8 cellular contexts compared by ENCODE assay signal in the genomic region with DNA sequence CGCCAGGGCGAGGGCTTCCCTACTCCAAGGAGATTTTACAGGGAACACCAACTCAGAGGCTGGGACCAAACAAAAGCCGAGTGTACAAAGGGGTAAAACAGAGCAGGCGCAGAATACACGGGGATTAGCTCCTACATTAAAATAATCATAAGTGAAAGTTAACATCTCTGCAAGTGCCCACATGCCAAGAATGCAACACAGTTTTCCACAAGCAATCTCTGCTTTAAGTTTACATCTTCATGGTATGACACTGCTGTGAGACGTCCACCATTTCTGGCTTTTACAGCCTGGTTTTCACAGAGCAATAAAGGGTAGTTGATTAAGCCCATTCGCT. TPM values are rescaled to one million over a fixed set of nuclear protein-coding genes. Genes with fewer than 3 reads are reported as not detected.
DNase-seq lines count a peak whose midpoint lies in the region; ATAC-seq, FAIRE-seq and TF ChIP-seq lines count a peak whose summit lies in the region.
"Had no signal": no experiment of that assay in that cellular context is flagged by ENCODE, and none has a peak within 500 bp of the region (broad histone marks: within the 10 kb centered on the region; RNA-seq: fewer than 3 reads in every experiment).

No MANE protein-coding gene starts in this region.

- peak; percentile 13 for ATAC-seq in HG03432 (IDR thresholded peaks at IDR 0.05; ENCODE audit: unreplicated experiment)
- ATAC-seq in HepG2 = no peak
- ATAC-seq in thoracic aorta (ENCODE audit: insufficient number of reproducible peaks, low FRiP score, low read depth) = no peak
- ATAC-seq in HG02884 (IDR thresholded peaks at IDR 0.05; ENCODE audit: unreplicated experiment) = no peak

- peak overlapping the region; percentile 82 for H3K4me3 Mint-ChIP-seq in MCF 10A (ENCODE audit: unreplicated experiment)

- TF ChIP-seq RAD21 in HepG2 (CRISPR knock-in tag; IDR thresholded peaks at IDR 0.05) = no peak

- H3K27me3 ChIP-seq in HepG2 (ENCODE audit: control insufficient read depth in 1 of 2, insufficient read depth in 2 of 2, low read length in 2 of 2) (peaks cover 1 to 15% of the 10 kb centered on the region in 2 experiments), thoracic aorta (replicated peaks; ENCODE audit: insufficient read depth) (no peaks in the 10 kb centered on the region)

- no peaks in the 10 kb centered on the region for H3K79me2 ChIP-seq in HepG2 (ENCODE audit: insufficient read depth, low read length)

- peaks cover 5% of the 10 kb centered on the region for H3K36me3 Mint-ChIP-seq in MCF 10A (ENCODE audit: insufficient read depth, unreplicated experiment)

- H3K36me3 ChIP-seq in HepG2 (replicated peaks in 1 of 2; ENCODE audit: control insufficient read depth in 1 of 2, insufficient read depth in 2 of 2, low read length in 2 of 2) (no peaks in the 10 kb centered on the region), thoracic aorta (no peaks in the 10 kb centered on the region)

- H3K27me3 Mint-ChIP-seq in MCF 10A (ENCODE audit: insufficient read depth, unreplicated experiment) = no peaks in the 10 kb centered on the region

- in situ Hi-C loops in HepG2 (cut with HindIII; ENCODE audit: extremely low pct_ligation_motif_present, low pct_unique_long_range_greater_than_20kb) = no loop called here

- peak overlapping the region; percentile 63 for H3K4me2 ChIP-seq in HepG2 (ENCODE audit: low read depth, low read length)

- TF ChIP-seq EP300 in HepG2 (IDR thresholded peaks at IDR 0.05; ENCODE audit: low read depth in 2 of 2, low read length in 2 of 2) = no peak
- no peak for TF ChIP-seq EP300 in HepG2 (CRISPR knock-in tag; IDR thresholded peaks at IDR 0.05; ENCODE audit: borderline replicate concordance)

- CTCF ChIA-PET in MCF 10A (lab: Yijun Ruan, JAX) = interaction anchor here (0.6 to 2.3 kb wide), 7 partner anchors 12 to 289 kb away, joined by 3 to 9 read pairs (median 3); no protein-coding TSS in a partner anchor
- CTCF ChIA-PET in HepG2 (lab: Yijun Ruan, JAX; ENCODE audit: low intra/inter-chr PET ratio, low total read pairs) = no interaction called here

- FAIRE-seq in HepG2 (lab: Jason Lieb, UNC) = no peak

- no peaks in the 10 kb centered on the region for H3K9me3 ChIP-seq in HepG2 (ENCODE audit: low read length)
- H3K9me3 ChIP-seq in thoracic aorta = no peaks in the 10 kb centered on the region

- BruUV-seq in MCF 10A (replicated peaks; lab: Mats Ljungman, UMichigan) (no TSS peak), HepG2 (replicated peaks; lab: Mats Ljungman, UMichigan) (no TSS peak)

- intact Hi-C loops in MCF 10A (cut with micrococcal nuclease) = loop anchor here (2.0 to 10.0 kb wide), 5 partner anchors 19 to 233 kb away; a partner anchor contains a TSS
- intact Hi-C loops in HepG2 (cut with micrococcal nuclease; ENCODE audit: unreplicated experiment) = no loop called here

- H4K20me1 ChIP-seq in HepG2 (ENCODE audit: insufficient read depth, low read length) = no peaks in the 10 kb centered on the region

- H3K4me3 ChIP-seq in HepG2 (replicated peaks in 1 of 3; ENCODE audit: insufficient read depth in 1 of 3, low read depth in 2 of 3, low read length in 3 of 3) = peak overlapping the region in 1 of 3 experiments; percentile 57; a peak in 1 of 6 replicates
- peak overlapping the region; percentile 80 for H3K4me3 ChIP-seq in thoracic aorta

- no peak overlapping the region for H2AFZ ChIP-seq in HepG2 (ENCODE audit: low read length)

- no peaks in the 10 kb centered on the region for H3K9me3 Mint-ChIP-seq in MCF 10A (ENCODE audit: unreplicated experiment)

- peak overlapping the region; percentile 87 for H3K27ac Mint-ChIP-seq in MCF 10A (ENCODE audit: low read depth, unreplicated experiment)

- H3K9ac ChIP-seq in HepG2 (ENCODE audit: insufficient read depth, low read depth, low read length) = no peak overlapping the region

- peaks cover 38% of the 10 kb centered on the region for H3K4me1 Mint-ChIP-seq in MCF 10A (ENCODE audit: insufficient read depth, unreplicated experiment)

- no peak for DNase-seq in MCF 10A (ENCODE audit: unreplicated experiment)
- no peak for DNase-seq in HepG2 (ENCODE audit: low spot score)
- no peak for DNase-seq in thoracic aorta (ENCODE audit: low spot score)
- no peak for DNase-seq in SW 1271 (lab: John Stamatoyannopoulos, UW)
- no peak for DNase-seq in dermis blood vessel endothelial cell
- DNase-seq: activated naive CD4-positive, alpha-beta T cell treated with anti-CD3 and anti-CD28 coated beads, Interleukin-2, amount 50 U/mL, for 16 hours had no signal

- 35% methylated on average over 7 of the region's 7 CpGs for WGBS in HepG2 (ENCODE audit: low lambda C conversion rate)

- POLR2A ChIA-PET in MCF 10A (lab: Yijun Ruan, JAX) (interaction anchor here (0.6 to 5.4 kb wide), 27 partner anchors 11 to 1158 kb away, joined by 3 to 32 read pairs (median 4); a partner anchor contains a TSS), HepG2 (lab: Yijun Ruan, JAX) (no interaction called here)

- TF ChIP-seq CTCF in MCF 10A (IDR thresholded peaks at IDR 0.05; ENCODE audit: unreplicated experiment) (no peak), HepG2 (CRISPR knock-in tag; IDR thresholded peaks at IDR 0.05) (no peak), thoracic aorta (IDR thresholded peaks at IDR 0.05) (peak; percentile 7)

- no peak for TF ChIP-seq POLR2A in HepG2 (IDR thresholded peaks at IDR 0.05; ENCODE audit: insufficient read depth in 1 of 2, low read depth in 2 of 2, low read length in 2 of 2)

- H3K4me1 ChIP-seq in HepG2 (ENCODE audit: insufficient read depth, low read length) = no peaks in the 10 kb centered on the region
- H3K4me1 ChIP-seq in thoracic aorta (ENCODE audit: control insufficient read depth in 1 of 2, low read depth in 2 of 2) = peaks cover 12 to 25% of the 10 kb centered on the region in 2 donors

- no peak overlapping the region for H3K27ac ChIP-seq in HepG2 (ENCODE audit: extremely low read length, insufficient read depth, low read length)
- peak overlapping the region; percentile 78 to 86 for H3K27ac ChIP-seq in thoracic aorta

TF ChIP-seq in HepG2, 621 proteins besides CTCF, POLR2A, EP300 and RAD21 (continues in another document):
- no peak for TF ChIP-seq PHB2 (IDR thresholded peaks at IDR 0.05; ENCODE audit: partially characterized antibody)
- TF ChIP-seq CAMTA2 (CRISPR knock-in tag; IDR thresholded peaks at IDR 0.05; ENCODE audit: borderline replicate concordance) = no peak
- TF ChIP-seq NR2F6 (IDR thresholded peaks at IDR 0.05) = no peak
- TF ChIP-seq NR2F6 (CRISPR knock-in tag; IDR thresholded peaks at IDR 0.05) = no peak
- TF ChIP-seq ZNF124 (CRISPR knock-in tag; IDR thresholded peaks at IDR 0.05) = no peak
- no peak for TF ChIP-seq SMARCE1 (IDR thresholded peaks at IDR 0.05; ENCODE audit: borderline replicate concordance)
- no peak for TF ChIP-seq ZNF354B (CRISPR knock-in tag; IDR thresholded peaks at IDR 0.05)
- no peak for TF ChIP-seq TP53 (CRISPR knock-in tag; conservative IDR thresholded peaks at IDR 0.05)
- TF ChIP-seq ATF7-NPFF (CRISPR knock-in tag; IDR thresholded peaks at IDR 0.05; ENCODE audit: low read depth) = no peak
- TF ChIP-seq TGIF2 (CRISPR knock-in tag; IDR thresholded peaks at IDR 0.05) = no peak
- TF ChIP-seq MATR3 (CRISPR knock-in tag; IDR thresholded peaks at IDR 0.05) = no peak
- TF ChIP-seq, protein P1, sequence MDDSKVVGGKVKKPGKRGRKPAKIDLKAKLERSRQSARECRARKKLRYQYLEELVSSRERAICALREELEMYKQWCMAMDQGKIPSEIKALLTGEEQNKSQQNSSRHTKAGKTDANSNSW (CRISPR knock-in tag; IDR thresholded peaks at IDR 0.05; ENCODE audit: borderline replicate concordance) = no peak
- TF ChIP-seq, protein P2, sequence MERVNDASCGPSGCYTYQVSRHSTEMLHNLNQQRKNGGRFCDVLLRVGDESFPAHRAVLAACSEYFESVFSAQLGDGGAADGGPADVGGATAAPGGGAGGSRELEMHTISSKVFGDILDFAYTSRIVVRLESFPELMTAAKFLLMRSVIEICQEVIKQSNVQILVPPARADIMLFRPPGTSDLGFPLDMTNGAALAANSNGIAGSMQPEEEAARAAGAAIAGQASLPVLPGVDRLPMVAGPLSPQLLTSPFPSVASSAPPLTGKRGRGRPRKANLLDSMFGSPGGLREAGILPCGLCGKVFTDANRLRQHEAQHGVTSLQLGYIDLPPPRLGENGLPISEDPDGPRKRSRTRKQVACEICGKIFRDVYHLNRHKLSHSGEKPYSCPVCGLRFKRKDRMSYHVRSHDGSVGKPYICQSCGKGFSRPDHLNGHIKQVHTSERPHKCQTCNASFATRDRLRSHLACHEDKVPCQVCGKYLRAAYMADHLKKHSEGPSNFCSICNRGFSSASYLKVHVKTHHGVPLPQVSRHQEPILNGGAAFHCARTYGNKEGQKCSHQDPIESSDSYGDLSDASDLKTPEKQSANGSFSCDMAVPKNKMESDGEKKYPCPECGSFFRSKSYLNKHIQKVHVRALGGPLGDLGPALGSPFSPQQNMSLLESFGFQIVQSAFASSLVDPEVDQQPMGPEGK (CRISPR knock-in tag; IDR thresholded peaks at IDR 0.05) = no peak

RNA-seq across cellular contexts. Expression of a gene that starts 0.5 kb away (rescaled TPM):
- total RNA-seq in MCF 10A (2022) = 6.3 and 12.2 TPM in 2 replicates
- total RNA-seq in HepG2 (2016; rRNA removed; fragmentation: Illumina TruSeq; extraction: Trizol) = 0.01 and 0.07 TPM in 2 replicates
- not detected in 2 replicates for total RNA-seq in HepG2 (2016; cell fraction: cytosol; rRNA removed; fragmentation: Illumina TruSeq; extraction: Trizol; ENCODE audit: low read depth)
- 0.01 and 0.02 TPM in 2 replicates for total RNA-seq in HepG2 (2016; cell fraction: insoluble cytoplasmic fraction; rRNA removed; fragmentation: Illumina TruSeq; extraction: Trizol)
- not detected in 2 replicates for total RNA-seq in HepG2 (2016; cell fraction: membrane; rRNA removed; fragmentation: Illumina TruSeq; extraction: Trizol)
- 0.03 TPM in 1 of 2 replicates, not detected in the other for total RNA-seq in HepG2 (2016; cell fraction: nucleus; rRNA removed; fragmentation: Illumina TruSeq; extraction: Trizol)
- polyA plus RNA-seq in HepG2 (2011; rRNA removed) = 0.03 and 0.04 TPM in 2 replicates
- polyA plus RNA-seq in HepG2 (2011; cell fraction: cytosol; rRNA removed) = 0.04 and 0.15 TPM in 2 replicates
- polyA plus RNA-seq in HepG2 (2011; cell fraction: nucleus; rRNA removed) = 0.10 and 0.11 TPM in 2 replicates
- polyA plus RNA-seq in HepG2 (2012) = not detected in 2 replicates
- not detected in 2 replicates for polyA plus RNA-seq in HepG2 (2016; cell fraction: cytosol; fragmentation: Illumina TruSeq; extraction: Trizol; ENCODE audit: low read depth)
- 0.04 TPM in 1 of 2 replicates, not detected in the other for polyA plus RNA-seq in HepG2 (2016; cell fraction: insoluble cytoplasmic fraction; fragmentation: Illumina TruSeq; extraction: Trizol; ENCODE audit: low read depth)
- polyA plus RNA-seq in HepG2 (2016; cell fraction: membrane; fragmentation: Illumina TruSeq; extraction: Trizol; ENCODE audit: low read depth) = not detected in 2 replicates
- polyA plus RNA-seq in HepG2 (2016; cell fraction: nucleus; fragmentation: Illumina TruSeq; extraction: Trizol; ENCODE audit: insufficient read depth, low read depth) = not detected in 2 replicates
- polyA minus RNA-seq in HepG2 (2011; rRNA and poly(A)+ RNA removed; ENCODE audit: low replicate concordance) = 1.1 and 259 TPM in 2 replicates
- polyA minus RNA-seq in HepG2 (2011; cell fraction: cytosol; rRNA and poly(A)+ RNA removed) = 0.20 and 1.5 TPM in 2 replicates
- 0.13 and 0.25 TPM in 2 replicates for polyA minus RNA-seq in HepG2 (2011; cell fraction: nucleus; rRNA and poly(A)+ RNA removed)
- total RNA-seq in thoracic aorta = 10 to 100 TPM; 45.6 to 80.0 TPM
- total RNA-seq in dermis blood vessel endothelial cell = 0.33 and 1.0 TPM in 2 replicates
